11 cellular contexts compared by ENCODE assay signal in genomic region chr17:1029196-1029911, GRCh38. TPM values are rescaled to one million over a fixed set of nuclear protein-coding genes. Genes with fewer than 3 reads are reported as not detected.
A peak's percentile ranks its signal among the peaks of the same experiment; 100 is the strongest.
DNase-seq lines count a peak whose midpoint lies in the region; ATAC-seq and TF ChIP-seq lines count a peak whose summit lies in the region.
"Had no signal": no experiment of that assay in that cellular context is flagged by ENCODE, and none has a peak within 500 bp of the region (broad histone marks: within the 10 kb centered on the region; RNA-seq: fewer than 3 reads in every experiment).

No MANE protein-coding gene starts in this region.

- no peak overlapping the region for H3K9ac ChIP-seq in mucosa of rectum (ENCODE audit: low read depth in 1 of 2, low read length in 2 of 2)

- CTCF ChIA-PET in RWPE1 (lab: Yijun Ruan, JAX): interaction anchor here (0.9 to 1.1 kb wide), 2 partner anchors 27 to 29 kb away, joined by 3 to 5 read pairs; no protein-coding TSS in a partner anchor

- H3K9me3 ChIP-seq in mucosa of rectum (ENCODE audit: control insufficient read depth in 2 of 2, low read length in 2 of 2) (no peaks in the 10 kb centered on the region), uterus (no peaks in the 10 kb centered on the region)

- ATAC-seq in stimulated activated naive CD8-positive, alpha-beta T cell treated with anti-CD3 and anti-CD28 coated beads, Interleukin-15, Interleukin-2, amounts not matched to agents 100 U/mL and 50 U/mL, for 24 hours: no peak

- H3K4me3 ChIP-seq in epithelial cell of esophagus (ENCODE audit: low read length) (no peak overlapping the region), mucosa of rectum (ENCODE audit: low read length in 2 of 2) (no peak overlapping the region), uterus (no peak overlapping the region)

- TF ChIP-seq POLR2A in uterus (IDR thresholded peaks at IDR 0.05): peak in 1 of 2 donors; percentile 26

- TF ChIP-seq CTCF in RWPE1 (conservative IDR thresholded peaks at IDR 0.05; ENCODE audit: low read depth) (no peak), epithelial cell of esophagus (IDR thresholded peaks at IDR 0.05; ENCODE audit: insufficient read depth, low read depth, low read length, missing control alignments) (no peak), uterus (IDR thresholded peaks at IDR 0.05) (no peak)

- intact Hi-C loops in uterus (cut with DNase I; ENCODE audit: low total_unique reads): no loop called here

- POLR2A ChIA-PET in RWPE1 (lab: Yijun Ruan, JAX; ENCODE audit: low non-redundant PET): no interaction called here

- peaks cover 18 to 36% of the 10 kb centered on the region in 2 donors for H3K36me3 ChIP-seq in mucosa of rectum (ENCODE audit: control insufficient read depth in 2 of 2, insufficient read depth in 2 of 2, low read length in 2 of 2)
- no peaks in the 10 kb centered on the region for H3K36me3 ChIP-seq in uterus

- H3K27me3 ChIP-seq in mucosa of rectum (ENCODE audit: control insufficient read depth in 2 of 2, insufficient read depth in 2 of 2, low read length in 2 of 2) (no peaks in the 10 kb centered on the region), uterus (no peaks in the 10 kb centered on the region)

- DNase-seq in RWPE1 (ENCODE audit: low spot score) (peak; percentile 38), epithelial cell of esophagus (ENCODE audit: low read depth) (peak; percentile 45), uterus (peak; percentile 59 to 65), hippocampal formation (lab: John Stamatoyannopoulos, UW) (no peak)
- DNase-seq in activated CD4-positive, CD25-positive, alpha-beta regulatory T cell treated with anti-CD3 and anti-CD28 coated beads, Interleukin-2, amount 50 U/mL, for 72 hours: no peak
- no peak for DNase-seq in stimulated activated naive CD8-positive, alpha-beta T cell treated with anti-CD3 and anti-CD28 coated beads, Interleukin-15, Interleukin-2, amounts not matched to agents 100 U/mL and 50 U/mL, for 24 hours
- DNase-seq: activated CD8-positive, alpha-beta memory T cell treated with anti-CD3 and anti-CD28 coated beads for 24 hours; NCI-H1105 treated with DMSO at 0.1 percent for 48 hours; SHP77 treated with DMSO at 0.1 percent for 48 hours; stimulated activated CD4-positive, alpha-beta T cell treated with anti-CD3 and anti-CD28 coated beads, Interleukin-2, amount 100 ng/mL, for 48 hours had no signal

- H3K27ac ChIP-seq in RWPE1 (peak overlapping the region; percentile 37; the same call in 1 of the 2 replicates), mucosa of rectum (ENCODE audit: low read depth in 2 of 2, low read length in 2 of 2) (peak overlapping the region; percentile 9 to 49), uterus (peak overlapping the region; percentile 68 to 75)

- H3K4me1 ChIP-seq in mucosa of rectum (ENCODE audit: control insufficient read depth in 2 of 2, insufficient read depth in 2 of 2, low read length in 2 of 2): no peaks in the 10 kb centered on the region
- H3K4me1 ChIP-seq in uterus: peaks cover 0 to 9% of the 10 kb centered on the region in 2 donors

RNA-seq across cellular contexts. Expression of gene TIMM22, which starts 32.4 kb away (rescaled TPM):
- total RNA-seq in uterus: 10 to 100 TPM in 2 of 4 donors, 1 to 10 TPM in 2; 5.1 to 17.1 (median 10.8) TPM

RNA-seq across cellular contexts. Expression of gene NXN, which starts 49.8 kb away (rescaled TPM):
- 10 to 100 TPM in 3 of 4 donors, 1 to 10 TPM in 1; 6.5 to 99.0 (median 49.9) TPM for total RNA-seq in uterus

Comparison
In these comparisons a context has a peak if more than half of its experiments do, and no peak if none do; other contexts are left out.
1. DNase-seq: peak in RWPE1 (single experiment), epithelial cell of esophagus (single experiment) and uterus (2 of 2); none in activated CD4-positive, CD25-positive, alpha-beta regulatory T cell treated with anti-CD3 and anti-CD28 coated beads, Interleukin-2, amount 50 U/mL, for 72 hours (single experiment), stimulated activated naive CD8-positive, alpha-beta T cell treated with anti-CD3 and anti-CD28 coated beads, Interleukin-15, Interleukin-2, amounts not matched to agents 100 U/mL and 50 U/mL, for 24 hours (single experiment) and hippocampal formation (0 of 2).
2. Peak in every context shown above with its lines, with median percentiles within 50 percentile points of each other: H3K27ac ChIP-seq.